In genomic region chr7:143269254-143269653, GRCh38 we compare ENCODE assay signal across 21 cellular contexts. TPM values are rescaled to one million over a fixed set of nuclear protein-coding genes. Genes with fewer than 3 reads are reported as not detected.
A peak's percentile ranks its signal among the peaks of the same experiment; 100 is the strongest.
DNase-seq lines count a peak whose midpoint lies in the region; ATAC-seq and TF ChIP-seq lines count a peak whose summit lies in the region.
"Had no signal": no experiment of that assay in that cellular context is flagged by ENCODE, and none has a peak within 500 bp of the region (broad histone marks: within the 10 kb centered on the region; RNA-seq: fewer than 3 reads in every experiment).

No MANE protein-coding gene starts in this region.

- H3K4me3 Mint-ChIP-seq in activated naive CD4-positive, alpha-beta T cell treated with anti-CD3 and anti-CD28 coated beads, Interleukin-2, amount 50 U/mL, for 24 hours, result no peak overlapping the region
- no peak overlapping the region for H3K4me3 Mint-ChIP-seq in glutamatergic neuron (ENCODE audit: unreplicated experiment)
- no peak overlapping the region for H3K4me3 Mint-ChIP-seq in stimulated activated memory B cell treated with anti-CD40 and anti-IgM and Interleukin-4, amounts not matched to agents 10 μg/mL and 1 μg/mL and 100 μg/mL, for 72 hours
- H3K4me3 Mint-ChIP-seq: activated CD4-positive, alpha-beta T cell treated with anti-CD3 and anti-CD28 coated beads, Interleukin-2, amount 10 ng/mL, durations not matched to agents 7 days and 5 days; stimulated activated naive B cell treated with anti-CD40 and anti-IgM and Interleukin-4, amounts not matched to agents 10 μg/mL and 1 μg/mL and 100 μg/mL, for 72 hours had no signal

- H3K27me3 ChIP-seq in spleen (replicated peaks in 1 of 7), result no peaks in the 10 kb centered on the region
- H3K27me3 ChIP-seq: vagina had no signal

- H3K4me1 Mint-ChIP-seq in activated naive CD4-positive, alpha-beta T cell treated with anti-CD3 and anti-CD28 coated beads, Interleukin-2, amount 50 U/mL, for 24 hours, result peaks cover 48% of the 10 kb centered on the region
- H3K4me1 Mint-ChIP-seq in glutamatergic neuron (ENCODE audit: low read depth, unreplicated experiment), result no peaks in the 10 kb centered on the region
- peaks cover 20% of the 10 kb centered on the region for H3K4me1 Mint-ChIP-seq in stimulated activated memory B cell treated with anti-CD40 and anti-IgM and Interleukin-4, amounts not matched to agents 10 μg/mL and 1 μg/mL and 100 μg/mL, for 72 hours

- no peak for ATAC-seq in stimulated activated memory B cell treated with anti-CD40 and anti-IgM and Interleukin-4, amounts not matched to agents 10 μg/mL and 1 μg/mL and 100 μg/mL, for 72 hours
- ATAC-seq: psoas muscle; stimulated activated naive B cell treated with anti-CD40 and anti-IgM and Interleukin-4, amounts not matched to agents 10 μg/mL and 1 μg/mL and 100 μg/mL, for 72 hours had no signal

- H3K4me1 ChIP-seq in spleen, result peaks cover 13 to 47% (median 19%) of the 10 kb centered on the region in 6 donors
- H3K4me1 ChIP-seq: psoas muscle had no signal

- H3K36me3 Mint-ChIP-seq in activated naive CD4-positive, alpha-beta T cell treated with anti-CD3 and anti-CD28 coated beads, Interleukin-2, amount 50 U/mL, for 24 hours, result peaks cover 24% of the 10 kb centered on the region
- H3K36me3 Mint-ChIP-seq in glutamatergic neuron (ENCODE audit: unreplicated experiment), result peaks cover 5% of the 10 kb centered on the region
- H3K36me3 Mint-ChIP-seq in stimulated activated memory B cell treated with anti-CD40 and anti-IgM and Interleukin-4, amounts not matched to agents 10 μg/mL and 1 μg/mL and 100 μg/mL, for 72 hours, result peaks cover 42% of the 10 kb centered on the region

- peak overlapping the region; percentile 72 for H3K27ac Mint-ChIP-seq in activated naive CD4-positive, alpha-beta T cell treated with anti-CD3 and anti-CD28 coated beads, Interleukin-2, amount 50 U/mL, for 24 hours
- H3K27ac Mint-ChIP-seq in glutamatergic neuron (ENCODE audit: unreplicated experiment), result peak overlapping the region; percentile 34
- H3K27ac Mint-ChIP-seq in stimulated activated memory B cell treated with anti-CD40 and anti-IgM and Interleukin-4, amounts not matched to agents 10 μg/mL and 1 μg/mL and 100 μg/mL, for 72 hours, result peak overlapping the region; percentile 6
- H3K27ac Mint-ChIP-seq: activated CD4-positive, alpha-beta T cell treated with anti-CD3 and anti-CD28 coated beads, Interleukin-2, amount 10 ng/mL, durations not matched to agents 7 days and 5 days; stimulated activated naive B cell treated with anti-CD40 and anti-IgM and Interleukin-4, amounts not matched to agents 10 μg/mL and 1 μg/mL and 100 μg/mL, for 72 hours had no signal

- intact Hi-C loops in spleen (cut with DNase I; ENCODE audit: low total_unique reads), result no loop called here

- no peak for TF ChIP-seq POLR2A in spleen (IDR thresholded peaks at IDR 0.05)

- 32 to 73% (median 57%) methylated on average over 3 to 4 of the region's 4 CpGs for WGBS in spleen, 5 donors

- H3K36me3 ChIP-seq in spleen, result peaks cover 0 to 76% (median 42%) of the 10 kb centered on the region in 6 donors

- no peak overlapping the region for H3K4me3 ChIP-seq in spleen
- H3K4me3 ChIP-seq: psoas muscle, vagina had no signal

- TF ChIP-seq CTCF in glutamatergic neuron (IDR thresholded peaks at IDR 0.05; ENCODE audit: partially characterized antibody, unreplicated experiment), result no peak
- TF ChIP-seq CTCF in spleen (IDR thresholded peaks at IDR 0.05 in 8 of 11, conservative IDR thresholded peaks at IDR 0.05 in 3 of 11), result no peak

- H3K9me3 ChIP-seq in spleen, result no peaks in the 10 kb centered on the region
- H3K9me3 ChIP-seq: psoas muscle, vagina had no signal

- no peaks in the 10 kb centered on the region for H3K9me3 Mint-ChIP-seq in activated naive CD4-positive, alpha-beta T cell treated with anti-CD3 and anti-CD28 coated beads, Interleukin-2, amount 50 U/mL, for 24 hours
- no peaks in the 10 kb centered on the region for H3K9me3 Mint-ChIP-seq in glutamatergic neuron (ENCODE audit: unreplicated experiment)
- no peaks in the 10 kb centered on the region for H3K9me3 Mint-ChIP-seq in stimulated activated memory B cell treated with anti-CD40 and anti-IgM and Interleukin-4, amounts not matched to agents 10 μg/mL and 1 μg/mL and 100 μg/mL, for 72 hours
- H3K9me3 Mint-ChIP-seq: activated CD4-positive, alpha-beta T cell treated with anti-CD3 and anti-CD28 coated beads, Interleukin-2, amount 10 ng/mL, durations not matched to agents 7 days and 5 days; stimulated activated naive B cell treated with anti-CD40 and anti-IgM and Interleukin-4, amounts not matched to agents 10 μg/mL and 1 μg/mL and 100 μg/mL, for 72 hours had no signal

- H3K27me3 Mint-ChIP-seq in activated naive CD4-positive, alpha-beta T cell treated with anti-CD3 and anti-CD28 coated beads, Interleukin-2, amount 50 U/mL, for 24 hours, result no peaks in the 10 kb centered on the region
- H3K27me3 Mint-ChIP-seq in glutamatergic neuron (ENCODE audit: unreplicated experiment), result peaks cover 2% of the 10 kb centered on the region
- H3K27me3 Mint-ChIP-seq in stimulated activated memory B cell treated with anti-CD40 and anti-IgM and Interleukin-4, amounts not matched to agents 10 μg/mL and 1 μg/mL and 100 μg/mL, for 72 hours, result no peaks in the 10 kb centered on the region
- H3K27me3 Mint-ChIP-seq: activated CD4-positive, alpha-beta T cell treated with anti-CD3 and anti-CD28 coated beads, Interleukin-2, amount 10 ng/mL, durations not matched to agents 7 days and 5 days; stimulated activated naive B cell treated with anti-CD40 and anti-IgM and Interleukin-4, amounts not matched to agents 10 μg/mL and 1 μg/mL and 100 μg/mL, for 72 hours had no signal

- H3K27ac ChIP-seq in spleen, result peak overlapping the region in 2 of 8 donors; percentile 21 to 25
- H3K27ac ChIP-seq: psoas muscle, vagina had no signal

- DNase-seq in activated naive CD4-positive, alpha-beta T cell treated with anti-CD3 and anti-CD28 coated beads, Interleukin-2, amount 50 U/mL, for 16 hours, result no peak
- DNase-seq in OCI-M1 (lab: John Stamatoyannopoulos, UW) (peak; percentile 76), glutamatergic neuron (no peak), spleen (no peak), COLO668 (lab: John Stamatoyannopoulos, UW; ENCODE audit: unreplicated experiment) (no peak)
- DNase-seq: activated CD4-positive, alpha-beta T cell treated with anti-CD3 and anti-CD28 coated beads, Interleukin-2, amount 10 ng/mL, durations not matched to agents 7 days and 5 days; activated gamma-delta T cell; anterior cingulate cortex; dermis blood vessel endothelial cell; HCEC 1CT; KG1; NCI-H187; psoas muscle; stimulated activated CD4-positive, alpha-beta T cell treated with anti-CD3 and anti-CD28 coated beads, Interleukin-1b, Interleukin-23, amount 100 ng/mL, for 48 hours; stimulated activated naive B cell treated with anti-CD40 and anti-IgM and Interleukin-4, amounts not matched to agents 10 μg/mL and 1 μg/mL and 100 μg/mL, for 72 hours had no signal

RNA-seq across cellular contexts. Expression of gene GSTK1, which starts 6.0 kb away (rescaled TPM):
- total RNA-seq in glutamatergic neuron (ENCODE audit: unreplicated experiment), result 48.6 TPM
- total RNA-seq in spleen, result 100 to 1,000 TPM; 194 to 247 (median 231) TPM
- 100 to 1,000 TPM; 162 to 182 (median 178) TPM for polyA plus RNA-seq in spleen

RNA-seq across cellular contexts. Expression of gene TMEM139, which starts 15.5 kb away (rescaled TPM):
- total RNA-seq in glutamatergic neuron (ENCODE audit: unreplicated experiment) (not detected), spleen (1 to 10 TPM in 4 of 7 donors, under 1 TPM in 3; 0.60 to 2.0 (median 1.2) TPM)
- polyA plus RNA-seq in spleen, result 1 to 10 TPM in 1 of 3 donors, under 1 TPM in 2; 0.52 to 2.3 (median 0.70) TPM
- total RNA-seq: endothelial cell of umbilical vein, temporal lobe, vagina had no signal

RNA-seq across cellular contexts. Expression of gene CASP2, which starts 18.9 kb away (rescaled TPM):
- total RNA-seq in glutamatergic neuron (ENCODE audit: unreplicated experiment), result 59.2 TPM
- 10 to 100 TPM; 32.7 to 51.0 (median 43.8) TPM for total RNA-seq in spleen
- 10 to 100 TPM in 2 of 3 donors, 1 to 10 TPM in 1; 9.9 to 14.5 (median 12.2) TPM for polyA plus RNA-seq in spleen

RNA-seq across cellular contexts. Expression of gene CLCN1, which starts 46.7 kb away (rescaled TPM):
- total RNA-seq in glutamatergic neuron (ENCODE audit: unreplicated experiment), result 0.56 TPM
- total RNA-seq in spleen, result under 1 TPM in 4 of 7 donors, not detected in 3; 0.07 to 0.54 (median 0.26) TPM
- under 1 TPM; 0.06 to 0.08 (median 0.07) TPM for polyA plus RNA-seq in spleen
- total RNA-seq: cardiac septum, dermis blood vessel endothelial cell, endothelial cell of umbilical vein, temporal lobe, vagina had no signal
- polyA plus RNA-seq: endothelial cell of umbilical vein had no signal

RNA-seq across cellular contexts. Expression of gene TAS2R40, which starts 47.4 kb away (rescaled TPM):
- not detected for total RNA-seq in glutamatergic neuron (ENCODE audit: unreplicated experiment)
- not detected for total RNA-seq in spleen
- polyA plus RNA-seq in spleen, result not detected
- total RNA-seq: activated CD4-positive, alpha-beta T cell treated with anti-CD3 and anti-CD28 coated beads, Interleukin-2, amount 10 ng/mL, durations not matched to agents 7 days and 5 days; cardiac septum; dermis blood vessel endothelial cell; endothelial cell of umbilical vein; psoas muscle; temporal lobe; vagina had no signal
- polyA plus RNA-seq: endothelial cell of umbilical vein, psoas muscle had no signal

Comparison
In these comparisons a context has a peak if more than half of its experiments do, and no peak if none do; other contexts are left out.
1. H3K27ac Mint-ChIP-seq: peak in every context shown above with its lines; median percentile 72 in activated naive CD4-positive, alpha-beta T cell treated with anti-CD3 and anti-CD28 coated beads, Interleukin-2, amount 50 U/mL, for 24 hours; 34 in glutamatergic neuron; 6 in stimulated activated memory B cell treated with anti-CD40 and anti-IgM and Interleukin-4, amounts not matched to agents 10 μg/mL and 1 μg/mL and 100 μg/mL, for 72 hours.